Comparison of ENCODE assay signal across 11 cellular contexts in the genomic region with DNA sequence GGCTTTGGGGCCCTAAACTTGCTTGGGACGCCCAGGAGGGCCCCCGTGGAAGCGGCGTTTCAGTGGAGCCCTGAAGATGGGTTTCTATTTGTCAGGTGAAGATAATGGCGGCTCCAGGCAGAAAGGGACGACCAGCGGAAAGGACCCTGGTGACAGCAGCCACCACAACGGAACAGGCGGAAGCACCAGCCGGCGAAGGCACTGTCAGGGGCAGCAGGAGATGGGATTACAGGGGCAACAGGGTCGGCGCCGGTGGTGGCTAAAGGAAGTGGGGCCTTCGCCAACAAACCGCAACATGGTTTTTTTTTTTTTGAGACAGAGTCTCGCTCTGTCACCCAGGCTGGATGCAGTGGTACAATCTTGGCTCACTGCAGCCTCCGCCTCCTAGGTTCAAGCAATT. TPM values are rescaled to one million over a fixed set of nuclear protein-coding genes. Genes with fewer than 3 reads are reported as not detected.
DNase-seq lines count a peak whose midpoint lies in the region; ATAC-seq, FAIRE-seq and TF ChIP-seq lines count a peak whose summit lies in the region.
"Not testable (repeated sequence)": the region's sequence is repeated elsewhere in the genome, so short reads cannot be mapped to it uniquely, and the experiment has no call there.
"Had no signal": no experiment of that assay in that cellular context is flagged by ENCODE, and none has a peak within 500 bp of the region (broad histone marks: within the 10 kb centered on the region; RNA-seq: fewer than 3 reads in every experiment).

No MANE protein-coding gene starts in this region.

- not testable (repeated sequence) for H3K79me2 ChIP-seq in K562 (ENCODE audit: control insufficient read depth, insufficient read depth, low read length)

- 0 out of 2 replicates have a peak overlapping the region, but pooled peaks have one; percentile 16 for H2AFZ ChIP-seq in K562 (ENCODE audit: low read depth, low read length)

- H3K27ac ChIP-seq in BLaER1 treated with 17β-estradiol and CSF1 and Interleukin-3, amounts not matched to agents 10 nM and 100 nM = peak overlapping the region in 8 of 11 experiments; percentile 24 to 85 (median 64); a peak in 15 of 22 replicates
- H3K27ac ChIP-seq in K562 (ENCODE audit: extremely low read depth, low read depth, low read length) = not testable (repeated sequence)
- H3K27ac ChIP-seq in psoas muscle = peak overlapping the region; percentile 89

- peak overlapping the region; percentile 31 for H3K27ac Mint-ChIP-seq in T-helper 1 cell treated with Interleukin-12 subunit alpha and Interleukin-12 subunit beta and Interleukin-4 antibody, amounts not matched to agents 30 μg/mL and 1 μg/mL, for 36 hours
- H3K27ac Mint-ChIP-seq in activated CD4-positive, alpha-beta T cell treated with anti-CD3 and anti-CD28 coated beads for 36 hours = peak overlapping the region; percentile 25
- H3K27ac Mint-ChIP-seq in memory B cell = not testable (repeated sequence)

- not testable (repeated sequence) for TF ChIP-seq POLR2A in NB4 (IDR thresholded peaks at IDR 0.05; ENCODE audit: extremely low read depth, insufficient read length); K562 (conservative IDR thresholded peaks at IDR 0.05)

- POLR2A ChIA-PET in activated CD4-positive, alpha-beta T cell treated with anti-CD3 and anti-CD28 coated beads for 36 hours (lab: Charles Lee) = not testable (repeated sequence)
- POLR2A ChIA-PET in K562 (lab: Yijun Ruan, JAX) = interaction anchor here (1.0 kb wide), 1 partner anchor 127 kb away, joined by 3 read pairs; no protein-coding TSS in a partner anchor

- not testable (repeated sequence) for TF ChIP-seq EP300 in K562 (IDR thresholded peaks at IDR 0.05; ENCODE audit: low read length)

- peaks cover 0 to 34% (median 15%) of the 10 kb centered on the region in 11 experiments; a peak in 14 of 22 replicates for H3K27me3 ChIP-seq in BLaER1 treated with 17β-estradiol and CSF1 and Interleukin-3, amounts not matched to agents 10 nM and 100 nM
- H3K27me3 ChIP-seq in K562 (ENCODE audit: control insufficient read depth in 2 of 2, insufficient read depth in 2 of 2, low read length in 2 of 2) = peaks cover 2 to 18% of the 10 kb centered on the region in 2 experiments; a peak in 2 of 5 replicates
- not testable (repeated sequence) for H3K27me3 ChIP-seq in psoas muscle (ENCODE audit: insufficient read depth in 3 of 3, low read length in 2 of 3)

- in situ Hi-C loops in K562 (cut with MboI) = not testable (repeated sequence)

- not testable (repeated sequence) for H3K4me3 Mint-ChIP-seq in T-helper 1 cell treated with Interleukin-12 subunit alpha and Interleukin-12 subunit beta and Interleukin-4 antibody, amounts not matched to agents 30 μg/mL and 1 μg/mL, for 36 hours; activated CD4-positive, alpha-beta T cell treated with anti-CD3 and anti-CD28 coated beads for 36 hours
- peak overlapping the region; percentile 9 for H3K4me3 Mint-ChIP-seq in memory B cell

- not testable (repeated sequence) for H3K9me1 ChIP-seq in K562 (ENCODE audit: control insufficient read depth, insufficient read depth, low read length)

- not testable (repeated sequence) for H3K36me3 ChIP-seq in BLaER1 treated with 17β-estradiol and CSF1 and Interleukin-3, amounts not matched to agents 10 nM and 100 nM; K562 (ENCODE audit: control insufficient read depth, insufficient read depth, low read length); psoas muscle (ENCODE audit: insufficient read depth in 1 of 2, low read depth in 1 of 2)

- BruUV-seq in K562 (replicated peaks; lab: Mats Ljungman, UMichigan) = not testable (repeated sequence)

- peaks cover 23 to 55% (median 51%) of the 10 kb centered on the region in 10 experiments for H3K4me1 ChIP-seq in BLaER1 treated with 17β-estradiol and CSF1 and Interleukin-3, amounts not matched to agents 10 nM and 100 nM
- peaks cover 0 to 18% of the 10 kb centered on the region in 2 experiments; a peak in 3 of 5 replicates for H3K4me1 ChIP-seq in K562 (replicated peaks in 1 of 2; ENCODE audit: control insufficient read depth in 2 of 2, insufficient read depth in 2 of 2, low read length in 2 of 2)
- peaks cover 15% of the 10 kb centered on the region for H3K4me1 ChIP-seq in psoas muscle

- not testable (repeated sequence) for H4K20me1 ChIP-seq in BLaER1 treated with 17β-estradiol and CSF1 and Interleukin-3, amounts not matched to agents 10 nM and 100 nM; K562 (replicated peaks; ENCODE audit: control insufficient read depth, insufficient read depth, low read length)

- peak overlapping the region in 6 of 11 experiments; percentile 10 to 73 (median 35); a peak in 8 of 22 replicates for H3K9ac ChIP-seq in BLaER1 treated with 17β-estradiol and CSF1 and Interleukin-3, amounts not matched to agents 10 nM and 100 nM
- peak overlapping the region in 1 of 2 experiments; percentile 45; a peak in 1 of 4 replicates for H3K9ac ChIP-seq in K562 (ENCODE audit: insufficient read depth in 1 of 2, low read depth in 2 of 2, low read length in 2 of 2)

- intact Hi-C loops in activated CD4-positive, alpha-beta T cell treated with anti-CD3 and anti-CD28 coated beads for 36 hours (cut with DNase I, micrococcal nuclease); K562 (cut with micrococcal nuclease); psoas muscle (cut with DNase I): not testable (repeated sequence)

- H3K9me3 Mint-ChIP-seq in T-helper 1 cell treated with Interleukin-12 subunit alpha and Interleukin-12 subunit beta and Interleukin-4 antibody, amounts not matched to agents 30 μg/mL and 1 μg/mL, for 36 hours; activated CD4-positive, alpha-beta T cell treated with anti-CD3 and anti-CD28 coated beads for 36 hours (ENCODE audit: low read depth); memory B cell: not testable (repeated sequence)

- CTCF ChIA-PET in activated CD4-positive, alpha-beta T cell treated with anti-CD3 and anti-CD28 coated beads for 36 hours (lab: Charles Lee) = interaction anchor here (1.5 to 4.0 kb wide), 2 partner anchors 63 to 134 kb away, joined by 6 to 25 read pairs; no protein-coding TSS in a partner anchor
- CTCF ChIA-PET in K562 (lab: Yijun Ruan, JAX; ENCODE audit: low intra/inter-chr PET ratio) = not testable (repeated sequence)

- H3K4me3 ChIP-seq in BLaER1 treated with 17β-estradiol and CSF1 and Interleukin-3, amounts not matched to agents 10 nM and 100 nM = peak overlapping the region in 5 of 10 experiments; percentile 19 to 37 (median 28); a peak in 6 of 20 replicates
- peak overlapping the region; percentile 21 for H3K4me3 ChIP-seq in NB4 (ENCODE audit: low read depth, low read length)
- not testable (repeated sequence) for H3K4me3 ChIP-seq in K562, psoas muscle

- H3K27me3 Mint-ChIP-seq in T-helper 1 cell treated with Interleukin-12 subunit alpha and Interleukin-12 subunit beta and Interleukin-4 antibody, amounts not matched to agents 30 μg/mL and 1 μg/mL, for 36 hours (ENCODE audit: low read depth); activated CD4-positive, alpha-beta T cell treated with anti-CD3 and anti-CD28 coated beads for 36 hours: not testable (repeated sequence)
- H3K27me3 Mint-ChIP-seq in memory B cell = peaks cover 19% of the 10 kb centered on the region

- not testable (repeated sequence) for FAIRE-seq in K562 (lab: Jason Lieb, UNC)

- WGBS in K562 (ENCODE audit: insufficient coverage, low coverage, missing lambda C conversion rate) = 24% methylated on average over 15 of the region's 18 CpGs
- 84 to 88% (median 88%) methylated on average over 18 of the region's 18 CpGs for WGBS in psoas muscle, 3 donors

- TF ChIP-seq CTCF in NB4 (IDR thresholded peaks at IDR 0.05; ENCODE audit: low read depth, low read length); K562 (IDR thresholded peaks at IDR 0.05 in 2 of 3, conservative IDR thresholded peaks at IDR 0.05 in 1 of 3; ENCODE audit: insufficient read depth in 2 of 3, low read depth in 1 of 3, low read length in 3 of 3); psoas muscle (IDR thresholded peaks at IDR 0.05): not testable (repeated sequence)

- H3K36me3 Mint-ChIP-seq in T-helper 1 cell treated with Interleukin-12 subunit alpha and Interleukin-12 subunit beta and Interleukin-4 antibody, amounts not matched to agents 30 μg/mL and 1 μg/mL, for 36 hours (ENCODE audit: low read depth); activated CD4-positive, alpha-beta T cell treated with anti-CD3 and anti-CD28 coated beads for 36 hours (ENCODE audit: low read depth); memory B cell: not testable (repeated sequence)

- not testable (repeated sequence) for ATAC-seq in activated CD4-positive, alpha-beta T cell treated with anti-CD3 and anti-CD28 coated beads for 36 hours; K562; memory B cell (ENCODE audit: low read depth); psoas muscle

- DNase-seq in Kasumi-1 (lab: John Stamatoyannopoulos, UW) (peak; percentile 62 to 64), NB4 (ENCODE audit: low read depth) (peak; percentile 92)
- DNase-seq in activated CD4-positive, alpha-beta T cell treated with anti-CD3 and anti-CD28 coated beads for 36 hours; K562 (ENCODE audit: extremely low read depth in 1 of 4, low spot score in 3 of 4); memory B cell (ENCODE audit: low spot score in 2 of 2); psoas muscle: not testable (repeated sequence)

- peak overlapping the region; percentile 64 to 92 (median 84) for H3K4me2 ChIP-seq in BLaER1 treated with 17β-estradiol and CSF1 and Interleukin-3, amounts not matched to agents 10 nM and 100 nM
- not testable (repeated sequence) for H3K4me2 ChIP-seq in K562 (ENCODE audit: insufficient read depth, low read length)

- H3K9me3 ChIP-seq in BLaER1 treated with 17β-estradiol and CSF1 and Interleukin-3, amounts not matched to agents 10 nM and 100 nM (replicated peaks in 1 of 11); K562 (replicated peaks; ENCODE audit: control insufficient read depth, insufficient read depth, low read depth, low read length); psoas muscle: not testable (repeated sequence)

- not testable (repeated sequence) for H3K4me1 Mint-ChIP-seq in T-helper 1 cell treated with Interleukin-12 subunit alpha and Interleukin-12 subunit beta and Interleukin-4 antibody, amounts not matched to agents 30 μg/mL and 1 μg/mL, for 36 hours (ENCODE audit: low read depth); memory B cell
- peaks cover 12% of the 10 kb centered on the region for H3K4me1 Mint-ChIP-seq in activated CD4-positive, alpha-beta T cell treated with anti-CD3 and anti-CD28 coated beads for 36 hours

- TF ChIP-seq RAD21 in K562 (CRISPR knock-in tag; conservative IDR thresholded peaks at IDR 0.05 in 1 of 2, IDR thresholded peaks at IDR 0.05 in 1 of 2) = not testable (repeated sequence)

RNA-seq across cellular contexts. Expression of a gene that starts 23.6 kb away (rescaled TPM):
- not detected for total RNA-seq in activated CD4-positive, alpha-beta T cell treated with anti-CD3 and anti-CD28 coated beads for 36 hours
- total RNA-seq in K562 (2011; cell fraction: chromatin; rRNA removed; ENCODE audit: low replicate concordance) = not detected in 2 replicates
- 0.66 TPM in 1 of 2 replicates, not detected in the other for total RNA-seq in K562 (2011; cell fraction: nucleolus; rRNA removed)
- not detected in 2 replicates for total RNA-seq in K562 (2011; cell fraction: nucleoplasm; rRNA removed)
- not detected in 2 replicates for total RNA-seq in K562 (2014; rRNA removed)
- not detected in 2 replicates for total RNA-seq in K562 (2014; rRNA removed; fragmentation: Illumina TruSeq; extraction: Trizol)
- total RNA-seq in K562 (2015; rRNA removed; fragmentation: Illumina TruSeq; extraction: Trizol) = not detected in 2 replicates
- total RNA-seq in K562 (2021) = not detected in 2 replicates
- not detected in 2 replicates for polyA plus RNA-seq in K562 (2011; rRNA removed)
- polyA plus RNA-seq in K562 (2011; cell fraction: cytosol; rRNA removed) = not detected in 2 replicates
- 0.18 TPM in 1 of 2 replicates, not detected in the other for polyA plus RNA-seq in K562 (2011; cell fraction: nucleus; rRNA removed)
- polyA plus RNA-seq in K562 (2012) = 0.07 and 0.15 TPM in 2 replicates
- not detected in 2 replicates for polyA plus RNA-seq in K562 (2014; fragmentation: Illumina TruSeq; extraction: Trizol)
- not detected for polyA plus RNA-seq in K562 (2014; fragmentation: Nextera tagmentation; extraction: Ambion mirVana)
- not detected in 2 replicates for polyA plus RNA-seq in K562 (2014; rRNA removed)
- 0.04 TPM in 1 of 2 replicates, not detected in the other for polyA minus RNA-seq in K562 (2011; rRNA and poly(A)+ RNA removed)
- not detected in 2 replicates for polyA minus RNA-seq in K562 (2011; cell fraction: cytosol; rRNA and poly(A)+ RNA removed)
- not detected in 2 replicates for polyA minus RNA-seq in K562 (2011; cell fraction: nucleus; rRNA and poly(A)+ RNA removed)
- total RNA-seq in psoas muscle = under 1 TPM in 1 of 4 donors, not detected in 3; 0.12 TPM
- polyA plus RNA-seq in psoas muscle = not detected
- total RNA-seq: CD4-positive, alpha-beta T cell; GM23338; H9 had no signal
- polyA plus RNA-seq: GM23338 had no signal

RNA-seq across cellular contexts. Expression of a gene that starts 38.5 kb away (rescaled TPM):
- total RNA-seq in activated CD4-positive, alpha-beta T cell treated with anti-CD3 and anti-CD28 coated beads for 36 hours = 10 to 100 TPM; 35.2 to 36.1 TPM
- total RNA-seq in K562 (2011; cell fraction: chromatin; rRNA removed; ENCODE audit: low replicate concordance) = 107 and 121 TPM in 2 replicates
- total RNA-seq in K562 (2011; cell fraction: nucleolus; rRNA removed) = 56.7 and 71.4 TPM in 2 replicates
- total RNA-seq in K562 (2011; cell fraction: nucleoplasm; rRNA removed) = 79.5 and 85.3 TPM in 2 replicates
- total RNA-seq in K562 (2014; rRNA removed) (17.1 and 22.1 TPM in 2 replicates), K562 (2014; rRNA removed; fragmentation: Illumina TruSeq; extraction: Trizol) (10.7 and 15.6 TPM in 2 replicates), K562 (2015; rRNA removed; fragmentation: Illumina TruSeq; extraction: Trizol) (14.4 and 16.1 TPM in 2 replicates), K562 (2021) (21.7 and 25.7 TPM in 2 replicates), psoas muscle (10 to 100 TPM; 11.9 to 15.3 (median 14.7) TPM)
- polyA plus RNA-seq in K562 (2011; rRNA removed) (12.1 and 13.1 TPM in 2 replicates), K562 (2014; fragmentation: Illumina TruSeq; extraction: Trizol) (13.0 and 19.2 TPM in 2 replicates), K562 (2014; fragmentation: Nextera tagmentation; extraction: Ambion mirVana) (1 to 10 TPM; 4.6 to 4.7 TPM), K562 (2014; rRNA removed) (16.0 and 19.0 TPM in 2 replicates), psoas muscle (10 to 100 TPM in 1 of 3 donors, 1 to 10 TPM in 2; 7.7 to 14.2 (median 7.8) TPM)
- 13.7 and 18.2 TPM in 2 replicates for polyA plus RNA-seq in K562 (2011; cell fraction: cytosol; rRNA removed)
- polyA plus RNA-seq in K562 (2011; cell fraction: nucleus; rRNA removed) = 30.9 and 42.3 TPM in 2 replicates
- polyA plus RNA-seq in K562 (2012) = 19.2 and 21.4 TPM in 2 replicates
- polyA minus RNA-seq in K562 (2011; rRNA and poly(A)+ RNA removed) = 22.0 and 25.5 TPM in 2 replicates
- 12.1 and 21.2 TPM in 2 replicates for polyA minus RNA-seq in K562 (2011; cell fraction: cytosol; rRNA and poly(A)+ RNA removed)
- 32.4 and 45.1 TPM in 2 replicates for polyA minus RNA-seq in K562 (2011; cell fraction: nucleus; rRNA and poly(A)+ RNA removed)

RNA-seq across cellular contexts. Expression of a gene that starts 43.4 kb away (rescaled TPM):
- 100 to 1,000 TPM; 337 to 354 TPM for total RNA-seq in activated CD4-positive, alpha-beta T cell treated with anti-CD3 and anti-CD28 coated beads for 36 hours
- total RNA-seq in K562 (2011; cell fraction: chromatin; rRNA removed; ENCODE audit: low replicate concordance) = 56.8 and 152 TPM in 2 replicates
- total RNA-seq in K562 (2011; cell fraction: nucleolus; rRNA removed) = 157 and 188 TPM in 2 replicates
- total RNA-seq in K562 (2011; cell fraction: nucleoplasm; rRNA removed) = 147 and 156 TPM in 2 replicates
- total RNA-seq in K562 (2014; rRNA removed) (60.8 and 75.7 TPM in 2 replicates), K562 (2014; rRNA removed; fragmentation: Illumina TruSeq; extraction: Trizol) (16.9 and 18.6 TPM in 2 replicates), K562 (2015; rRNA removed; fragmentation: Illumina TruSeq; extraction: Trizol) (18.2 and 21.2 TPM in 2 replicates), K562 (2021) (187 and 220 TPM in 2 replicates), psoas muscle (10 to 100 TPM in 3 of 4 donors, 1 to 10 TPM in 1; 9.8 to 63.6 (median 28.3) TPM)
- polyA plus RNA-seq in K562 (2011; rRNA removed) (14.2 and 19.4 TPM in 2 replicates), K562 (2014; fragmentation: Illumina TruSeq; extraction: Trizol) (97.4 and 161 TPM in 2 replicates), K562 (2014; fragmentation: Nextera tagmentation; extraction: Ambion mirVana) (1 to 10 TPM; 1.9 to 4.9 TPM), K562 (2014; rRNA removed) (78.0 and 83.8 TPM in 2 replicates), psoas muscle (10 to 100 TPM; 16.4 to 28.6 (median 20.2) TPM)
- 25.5 and 34.2 TPM in 2 replicates for polyA plus RNA-seq in K562 (2011; cell fraction: cytosol; rRNA removed)
- 35.3 and 43.3 TPM in 2 replicates for polyA plus RNA-seq in K562 (2011; cell fraction: nucleus; rRNA removed)
- 65.7 and 239 TPM in 2 replicates for polyA plus RNA-seq in K562 (2012)
- 11.7 and 15.5 TPM in 2 replicates for polyA minus RNA-seq in K562 (2011; rRNA and poly(A)+ RNA removed)
- polyA minus RNA-seq in K562 (2011; cell fraction: cytosol; rRNA and poly(A)+ RNA removed) = 39.4 and 72.3 TPM in 2 replicates
- polyA minus RNA-seq in K562 (2011; cell fraction: nucleus; rRNA and poly(A)+ RNA removed) = 18.2 and 21.2 TPM in 2 replicates
